In genomic region chr7:75534727-75535307, GRCh38 we compare ENCODE assay signal across 1 cellular context.
TF ChIP-seq lines count a peak whose summit lies in the region.

No MANE protein-coding gene starts in this region.

TF ChIP-seq in IMR-90, 13 proteins besides CTCF, POLR2A, EP300 and RAD21:
- peak; percentile 62 for TF ChIP-seq USF2 (IDR thresholded peaks at IDR 0.05; ENCODE audit: low read depth, low read length)
- no peak for TF ChIP-seq ELK1 (IDR thresholded peaks at IDR 0.05; ENCODE audit: borderline replicate concordance, low read depth, low read length)
- TF ChIP-seq CEBPB (IDR thresholded peaks at IDR 0.05; ENCODE audit: low read depth, low read length) = peak; percentile 57; the same call in 1 of the 2 replicates
- TF ChIP-seq BHLHE40 (IDR thresholded peaks at IDR 0.05; ENCODE audit: low read depth, low read length) = peak; percentile 77
